14 cellular contexts compared by ENCODE assay signal in genomic region chr11:92702037-92702436, GRCh38.
DNase-seq lines count a peak whose midpoint lies in the region; ATAC-seq and TF ChIP-seq lines count a peak whose summit lies in the region.
"Had no signal": no experiment of that assay in that cellular context is flagged by ENCODE, and none has a peak within 500 bp of the region (broad histone marks: within the 10 kb centered on the region; RNA-seq: fewer than 3 reads in every experiment).

No MANE protein-coding gene starts in this region.

- peaks cover under 1 to 4% of the 10 kb centered on the region in 2 donors for H3K4me1 ChIP-seq in thyroid gland

- intact Hi-C loops in thyroid gland (cut with DNase I): no loop called here

- TF ChIP-seq POLR2A in thyroid gland (IDR thresholded peaks at IDR 0.05): no peak

- no peak overlapping the region for H3K27ac ChIP-seq in thyroid gland
- H3K27ac ChIP-seq: C4-2B had no signal

- WGBS in thyroid gland, 2 donors: 89 to 92% methylated on average over 6 of the region's 6 CpGs

- TF ChIP-seq CTCF in epithelial cell of esophagus (IDR thresholded peaks at IDR 0.05; ENCODE audit: insufficient read depth, low read depth, low read length, missing control alignments) (no peak), thyroid gland (IDR thresholded peaks at IDR 0.05) (no peak)

- H3K36me3 ChIP-seq in thyroid gland: no peaks in the 10 kb centered on the region

- no peak overlapping the region for H3K4me3 ChIP-seq in epithelial cell of esophagus (ENCODE audit: low read length)
- no peak overlapping the region for H3K4me3 ChIP-seq in thyroid gland (replicated peaks in 1 of 3)

- DNase-seq in EL (peak; percentile 24), RPMI7951 (ENCODE audit: low read depth) (peak; percentile 30), epithelial cell of esophagus (ENCODE audit: low read depth) (peak; percentile 42), kidney tubule cell (ENCODE audit: low spot score) (peak; percentile 10), thyroid gland (no peak)
- DNase-seq: GOT3, Karpas-422, MM.1S, NCI-H1092 treated with DMSO at 0.1 percent for 48 hours, NCI-H524 treated with DMSO at 0.1 percent for 48 hours, SIG-M5 had no signal

- no peaks in the 10 kb centered on the region for H3K27me3 ChIP-seq in thyroid gland

- ATAC-seq in HG03565 (IDR thresholded peaks at IDR 0.05; ENCODE audit: unreplicated experiment) (no peak), GM21367 (IDR thresholded peaks at IDR 0.05; ENCODE audit: unreplicated experiment) (no peak)

- H3K9me3 ChIP-seq in thyroid gland: no peaks in the 10 kb centered on the region

Comparison
In these comparisons a context has a peak if more than half of its experiments do, and no peak if none do; other contexts are left out.
1. DNase-seq: peak in EL (single experiment), RPMI7951 (single experiment), epithelial cell of esophagus (single experiment) and kidney tubule cell (single experiment); none in thyroid gland (0 of 2).